Comparison of ENCODE assay signal across 27 cellular contexts in genomic region chr16:78405833-78406232, GRCh38.
"Had no signal": no experiment of that assay in that cellular context is flagged by ENCODE, and none has a peak within 500 bp of the region (broad histone marks: within the 10 kb centered on the region; RNA-seq: fewer than 3 reads in every experiment).

No MANE protein-coding gene starts in this region.

- H3K27me3 Mint-ChIP-seq: naive thymus-derived CD8-positive, alpha-beta T cell; progenitor cell of endocrine pancreas; stimulated activated naive B cell treated with anti-CD40 and anti-IgM and Interleukin-4, amounts not matched to agents 10 μg/mL and 1 μg/mL and 100 μg/mL, for 72 hours; type B pancreatic cell had no signal

- H3K36me3 ChIP-seq: left ventricle myocardium inferior, neural progenitor cell, neutrophil, ovary, right atrium auricular region, right lobe of liver, stomach, thyroid gland, uterus had no signal

- H3K4me3 Mint-ChIP-seq: immature natural killer cell; naive thymus-derived CD8-positive, alpha-beta T cell; nephron; neural progenitor cell; stimulated activated naive B cell treated with anti-CD40 and anti-IgM and Interleukin-4, amounts not matched to agents 10 μg/mL and 1 μg/mL and 100 μg/mL, for 72 hours; type B pancreatic cell had no signal

- H3K27ac Mint-ChIP-seq: immature natural killer cell; naive thymus-derived CD8-positive, alpha-beta T cell; nephron; neural progenitor cell; progenitor cell of endocrine pancreas; stimulated activated naive B cell treated with anti-CD40 and anti-IgM and Interleukin-4, amounts not matched to agents 10 μg/mL and 1 μg/mL and 100 μg/mL, for 72 hours; type B pancreatic cell had no signal

- H3K27me3 ChIP-seq: neural progenitor cell, neutrophil, ovary, right atrium auricular region, right lobe of liver, stomach, testis, thyroid gland, uterus had no signal

- H3K9me3 ChIP-seq: neutrophil, ovary, right lobe of liver, testis, thyroid gland, uterus had no signal

- H3K4me3 ChIP-seq: left ventricle myocardium inferior, lung, neural progenitor cell, ovary, right atrium auricular region, right lobe of liver, skin epidermis, stomach, testis, thyroid gland, uterus had no signal

- H3K4me1 ChIP-seq: left ventricle myocardium inferior, neural progenitor cell, right atrium auricular region, right lobe of liver, stomach, testis, thyroid gland, uterus had no signal

- H3K4me2 ChIP-seq: neural progenitor cell had no signal

- DNase-seq: hypothalamus; immature natural killer cell; kidney; left colon; left ventricle myocardium inferior; naive thymus-derived CD8-positive, alpha-beta T cell; occipital lobe; ovary; right lobe of liver; stimulated activated CD4-positive, alpha-beta T cell treated with anti-CD3 and anti-CD28 coated beads, Interleukin-12 subunit alpha, Interleukin-12 subunit beta, amount 100 ng/mL, for 4 hours; stimulated activated CD4-positive, alpha-beta T cell treated with anti-CD3 and anti-CD28 coated beads, Interleukin-15, amount 100 ng/mL, for 24 hours; stimulated activated CD4-positive, alpha-beta T cell treated with anti-CD3 and anti-CD28 coated beads, Interleukin-2, amount 100 ng/mL, for 24 hours; stimulated activated CD4-positive, alpha-beta T cell treated with anti-CD3 and anti-CD28 coated beads, Interleukin-4, amount 100 ng/mL, for 1 hour; stimulated activated naive B cell treated with anti-CD40 and anti-IgM and Interleukin-4, amounts not matched to agents 10 μg/mL and 1 μg/mL and 100 μg/mL, for 72 hours; stimulated activated naive CD8-positive, alpha-beta T cell treated with anti-CD3 and anti-CD28 coated beads, Interleukin-15, Interleukin-2, amounts not matched to agents 100 U/mL and 50 U/mL, for 24 hours; stomach; testis; thyroid gland; uterus had no signal

- H3K9ac ChIP-seq: neural progenitor cell had no signal

- H3K4me1 Mint-ChIP-seq: immature natural killer cell; naive thymus-derived CD8-positive, alpha-beta T cell; nephron; neural progenitor cell; stimulated activated naive B cell treated with anti-CD40 and anti-IgM and Interleukin-4, amounts not matched to agents 10 μg/mL and 1 μg/mL and 100 μg/mL, for 72 hours had no signal

- H2AFZ ChIP-seq: neural progenitor cell had no signal

- H3K27ac ChIP-seq: left ventricle myocardium inferior, neural progenitor cell, neutrophil, ovary, right atrium auricular region, right lobe of liver, skin epidermis, stomach, testis, thyroid gland, uterus had no signal
